8 cellular contexts compared by ENCODE assay signal in the genomic region with DNA sequence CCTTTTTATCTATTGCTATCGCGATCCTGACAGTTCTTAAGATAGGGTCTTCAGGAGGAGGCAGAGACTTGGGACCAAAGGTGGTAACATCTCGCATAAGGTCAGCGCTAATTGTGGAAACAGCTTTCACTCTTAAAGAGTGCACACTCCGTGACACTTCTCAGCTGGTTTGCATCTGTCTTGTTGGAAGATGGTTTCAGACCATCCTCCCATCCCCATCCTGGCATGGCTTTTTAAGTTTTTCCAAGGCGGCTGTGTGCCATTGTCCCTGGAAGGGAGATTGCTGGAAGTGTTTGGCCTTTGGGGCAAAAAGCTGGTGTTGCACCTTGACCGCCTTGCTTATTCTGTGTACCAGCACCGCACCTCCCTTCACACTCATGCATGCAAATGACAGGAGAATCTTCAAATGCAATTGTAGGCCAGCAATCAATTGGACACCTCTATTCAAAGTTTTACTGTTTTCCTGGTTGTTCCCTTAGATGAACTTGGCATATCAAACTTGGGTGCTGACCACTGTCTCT. TPM values are rescaled to one million over a fixed set of nuclear protein-coding genes. Genes with fewer than 3 reads are reported as not detected.
DNase-seq lines count a peak whose midpoint lies in the region; FAIRE-seq and TF ChIP-seq lines count a peak whose summit lies in the region.

No MANE protein-coding gene starts in this region.

- TF ChIP-seq CTCF in GM12864 (IDR thresholded peaks at IDR 0.05; ENCODE audit: low read depth, low read length, missing control alignments) = no peak
- TF ChIP-seq CTCF in fibroblast of pulmonary artery (IDR thresholded peaks at IDR 0.05; ENCODE audit: low read length, missing control alignments) = no peak
- TF ChIP-seq CTCF in retinal pigment epithelial cell (conservative IDR thresholded peaks at IDR 0.05; ENCODE audit: low read depth, low read length) = no peak
- no peak for TF ChIP-seq CTCF in D721Med (IDR thresholded peaks at IDR 0.05; ENCODE audit: insufficient read depth, missing control alignments)

- FAIRE-seq in D721Med (lab: Jason Lieb, UNC) = no peak

- no peaks in the 10 kb centered on the region for H3K9me3 ChIP-seq in SJCRH30 (replicated peaks)

- H3K4me3 ChIP-seq in GM12864 (ENCODE audit: low read depth, low read length) = peak overlapping the region; percentile 86
- peak overlapping the region; percentile 93 for H3K4me3 ChIP-seq in SJCRH30
- peak overlapping the region; percentile 71 for H3K4me3 ChIP-seq in fibroblast of pulmonary artery (replicated peaks; ENCODE audit: low read depth, low read length)
- peak overlapping the region; percentile 69 for H3K4me3 ChIP-seq in retinal pigment epithelial cell (ENCODE audit: low read length)

- H3K27ac ChIP-seq in SJCRH30 = no peak overlapping the region

- no peaks in the 10 kb centered on the region for H3K27me3 ChIP-seq in SJCRH30

- H3K4me1 ChIP-seq in SJCRH30 = peaks cover 11% of the 10 kb centered on the region; the same call in 1 of the 2 replicates

- DNase-seq in GM12864 (ENCODE audit: low read depth) (no peak), SJCRH30 (peak in 1 of 2 experiments; percentile 15), fibroblast of pulmonary artery (ENCODE audit: low read depth) (peak; percentile 7), retinal pigment epithelial cell (ENCODE audit: low read depth) (no peak), D721Med (ENCODE audit: insufficient read length, low spot score) (no peak), MV-4-11 (lab: John Stamatoyannopoulos, UW) (no peak), COLO829 (ENCODE audit: low spot score) (no peak), amniotic stem cell (lab: John Stamatoyannopoulos, UW) (no peak)

- H3K36me3 ChIP-seq in SJCRH30 = no peaks in the 10 kb centered on the region

RNA-seq across cellular contexts. Expression of gene SOCS7, which starts 1.5 kb away (rescaled TPM):
- total RNA-seq in SJCRH30 (2014; rRNA removed; shearing (Covaris generic)) = 18.7 and 21.0 TPM in 2 replicates

RNA-seq across cellular contexts. Expression of gene GPR179, which starts 9.4 kb away (rescaled TPM):
- total RNA-seq in SJCRH30 (2014; rRNA removed; shearing (Covaris generic)) = not detected in 2 replicates

RNA-seq across cellular contexts. Expression of gene MRPL45, which starts 56.2 kb away (rescaled TPM):
- 41.9 and 42.3 TPM in 2 replicates for total RNA-seq in SJCRH30 (2014; rRNA removed; shearing (Covaris generic))
